In the genomic region with DNA sequence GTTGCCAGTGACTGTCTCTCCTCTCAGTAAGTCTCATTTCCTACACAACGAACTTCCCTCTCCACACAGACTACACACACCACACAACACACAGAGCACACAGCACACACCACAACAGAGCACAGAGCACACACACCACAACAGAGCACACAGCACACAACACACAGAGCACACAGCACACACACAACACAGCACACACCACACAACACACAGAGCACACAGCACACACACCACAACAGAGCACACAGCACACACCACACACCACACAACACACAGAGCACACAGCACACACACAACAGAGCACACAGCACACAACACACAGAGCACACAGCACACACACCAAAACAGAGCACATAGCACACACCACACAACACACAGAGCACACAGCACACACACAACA, we compare ENCODE assay signal across 1 cellular context. TPM values are rescaled to one million over a fixed set of nuclear protein-coding genes. Genes with fewer than 3 reads are reported as not detected.
"Had no signal": no experiment of that assay in that cellular context is flagged by ENCODE, and none has a peak within 500 bp of the region (broad histone marks: within the 10 kb centered on the region; RNA-seq: fewer than 3 reads in every experiment).

No MANE protein-coding gene starts in this region.

RNA-seq across cellular contexts. Expression of a gene that starts 36.3 kb away (rescaled TPM):
- polyA plus RNA-seq: neural cell had no signal
